ENCODE assay signal across 18 cellular contexts in the genomic region with DNA sequence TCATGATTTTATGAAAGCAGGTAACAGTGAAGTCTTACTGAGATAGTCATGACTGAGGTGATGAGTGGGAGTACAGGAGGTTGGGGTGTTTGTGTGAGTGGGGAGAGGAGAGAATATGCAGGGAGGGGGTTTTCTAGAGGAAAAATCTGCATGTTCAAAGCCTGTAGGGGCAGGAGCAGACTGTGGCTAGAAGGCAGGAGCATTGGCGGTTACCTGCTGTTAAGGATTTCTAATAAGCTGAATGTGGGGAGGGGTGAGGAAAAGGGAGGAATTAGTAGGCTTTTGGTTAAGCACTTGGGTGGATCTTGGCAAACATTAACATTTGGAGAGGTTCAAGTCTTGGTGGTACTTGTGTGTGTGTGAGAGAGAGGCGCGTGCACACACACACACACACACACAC.
"Had no signal": no experiment of that assay in that cellular context is flagged by ENCODE, and none has a peak within 500 bp of the region (broad histone marks: within the 10 kb centered on the region; RNA-seq: fewer than 3 reads in every experiment).

No MANE protein-coding gene starts in this region.

- H3K4me3 ChIP-seq: heart left ventricle, ovary, right atrium auricular region, stomach, thoracic aorta, transverse colon had no signal

- H3K27ac Mint-ChIP-seq: mesothelial cell of epicardium, natural killer cell had no signal

- H3K4me1 ChIP-seq: heart left ventricle, right atrium auricular region, stomach, transverse colon had no signal

- H3K36me3 ChIP-seq: heart left ventricle, ovary, right atrium auricular region, stomach, thoracic aorta, transverse colon had no signal

- H3K4me1 Mint-ChIP-seq: mesothelial cell of epicardium, natural killer cell, neural crest cell had no signal

- H3K27me3 ChIP-seq: heart left ventricle, ovary, right atrium auricular region, stomach, transverse colon had no signal

- H3K4me3 Mint-ChIP-seq: mesothelial cell of epicardium, natural killer cell, neural crest cell had no signal

- H3K36me3 Mint-ChIP-seq: natural killer cell had no signal

- H3K9me3 ChIP-seq: heart left ventricle, ovary, right atrium auricular region, stomach, thoracic aorta, transverse colon had no signal

- ATAC-seq: esophagus mucosa, heart left ventricle, left colon, natural killer cell had no signal

- DNase-seq: effector memory CD4-positive, alpha-beta T cell; heart left ventricle; hippocampal formation; left colon; mammary epithelial cell; natural killer cell; ovary; small intestine; stimulated activated CD4-positive, alpha-beta T cell treated with anti-CD3 and anti-CD28 coated beads, Interleukin-12 subunit alpha, Interleukin-12 subunit beta, amount 100 ng/mL, for 4 hours; stimulated activated naive CD4-positive, alpha-beta T cell; stomach; substantia nigra; transverse colon had no signal

- H3K27ac ChIP-seq: heart left ventricle, ovary, right atrium auricular region, stomach, thoracic aorta, transverse colon had no signal
